26 cellular contexts compared by ENCODE assay signal in the genomic region with DNA sequence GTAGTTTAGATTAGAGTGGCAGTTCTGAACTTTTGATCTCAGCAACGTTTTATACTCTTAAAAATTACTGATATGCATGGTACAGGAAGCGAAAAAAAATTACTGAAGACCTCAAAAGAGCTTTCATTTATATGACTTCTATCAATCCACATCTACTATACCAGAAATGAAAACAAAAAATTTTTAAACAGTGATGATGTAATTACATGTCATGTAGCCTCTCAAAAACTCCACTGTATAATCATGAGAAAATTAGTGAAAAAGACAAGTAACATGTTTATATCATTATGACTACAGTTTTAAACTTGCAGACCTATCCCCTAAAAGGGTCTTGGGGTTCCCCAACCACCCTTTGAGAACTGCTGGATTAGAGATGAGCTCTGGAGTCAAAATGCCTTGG. TPM values are rescaled to one million over a fixed set of nuclear protein-coding genes. Genes with fewer than 3 reads are reported as not detected.
"Had no signal": no experiment of that assay in that cellular context is flagged by ENCODE, and none has a peak within 500 bp of the region (broad histone marks: within the 10 kb centered on the region; RNA-seq: fewer than 3 reads in every experiment).

No MANE protein-coding gene starts in this region.

- H3K9me3 ChIP-seq: esophagus muscularis mucosa, gastrocnemius medialis, left lung, SK-N-SH, thoracic aorta, vagina had no signal

- ATAC-seq: gastrocnemius medialis; left lung; sciatic nerve; stimulated activated naive B cell treated with anti-CD40 and anti-IgM and Interleukin-4, amounts not matched to agents 10 μg/mL and 1 μg/mL and 100 μg/mL, for 72 hours had no signal

- H3K27ac ChIP-seq: esophagus muscularis mucosa, gastrocnemius medialis, left lung, neural progenitor cell, thoracic aorta, vagina had no signal

- H3K4me3 Mint-ChIP-seq: central memory CD8-positive, alpha-beta T cell; naive B cell; neural progenitor cell; stimulated activated naive B cell treated with anti-CD40 and anti-IgM and Interleukin-4, amounts not matched to agents 10 μg/mL and 1 μg/mL and 100 μg/mL, for 72 hours; type B pancreatic cell had no signal

- H3K4me1 ChIP-seq: esophagus muscularis mucosa, left lung, neural progenitor cell, vagina had no signal

- H3K27ac Mint-ChIP-seq: activated T-helper 2 cell treated with anti-CD3 and anti-CD28 coated beads, Interferon-gamma antibody, Interleukin-2, Interleukin-4, amounts not matched to agents 10 μg/mL and 5 μg/mL and 100 μg/mL, durations not matched to agents 14 hours and 24 hours and 36 hours; naive B cell; neural progenitor cell; stimulated activated naive B cell treated with anti-CD40 and anti-IgM and Interleukin-4, amounts not matched to agents 10 μg/mL and 1 μg/mL and 100 μg/mL, for 72 hours; type B pancreatic cell had no signal

- H3K9me3 Mint-ChIP-seq: activated T-helper 2 cell treated with anti-CD3 and anti-CD28 coated beads, Interferon-gamma antibody, Interleukin-2, Interleukin-4, amounts not matched to agents 10 μg/mL and 5 μg/mL and 100 μg/mL, durations not matched to agents 14 hours and 24 hours and 36 hours; central memory CD8-positive, alpha-beta T cell; naive B cell; neural progenitor cell; stimulated activated naive B cell treated with anti-CD40 and anti-IgM and Interleukin-4, amounts not matched to agents 10 μg/mL and 1 μg/mL and 100 μg/mL, for 72 hours; type B pancreatic cell had no signal

- H3K4me3 ChIP-seq: esophagus muscularis mucosa, gastrocnemius medialis, left lung, lung, neural progenitor cell, thoracic aorta, vagina had no signal

- H3K27me3 ChIP-seq: esophagus muscularis mucosa, gastrocnemius medialis, left lung, neural progenitor cell, vagina had no signal

- H3K4me1 Mint-ChIP-seq: central memory CD8-positive, alpha-beta T cell; naive B cell; neural progenitor cell; stimulated activated naive B cell treated with anti-CD40 and anti-IgM and Interleukin-4, amounts not matched to agents 10 μg/mL and 1 μg/mL and 100 μg/mL, for 72 hours had no signal

- H3K27me3 Mint-ChIP-seq: central memory CD8-positive, alpha-beta T cell; naive B cell; stimulated activated naive B cell treated with anti-CD40 and anti-IgM and Interleukin-4, amounts not matched to agents 10 μg/mL and 1 μg/mL and 100 μg/mL, for 72 hours; type B pancreatic cell had no signal

- H3K36me3 ChIP-seq: neural progenitor cell had no signal

- DNase-seq: activated CD4-positive, alpha-beta T cell treated with anti-CD3 and anti-CD28 coated beads for 48 hours; activated CD8-positive, alpha-beta memory T cell treated with anti-CD3 and anti-CD28 coated beads, Interleukin-2, amount 50 U/mL, for 48 hours; activated naive CD4-positive, alpha-beta T cell; effector memory CD4-positive, alpha-beta T cell; gastrocnemius medialis; hippocampal formation; kidney glomerular epithelial cell; left lung; naive B cell; posterior cingulate gyrus; SK-N-SH; small intestine; stimulated activated CD4-positive, alpha-beta T cell treated with anti-CD3 and anti-CD28 coated beads, Interleukin-15, amount 100 ng/mL, for 24 hours; stimulated activated naive B cell treated with anti-CD40 and anti-IgM and Interleukin-4, amounts not matched to agents 10 μg/mL and 1 μg/mL and 100 μg/mL, for 72 hours had no signal

RNA-seq across cellular contexts. Expression of a gene that starts 40.3 kb away (rescaled TPM):
- total RNA-seq: astrocyte, dermis microvascular lymphatic vessel endothelial cell, endothelial cell of umbilical vein, thoracic aorta, vagina had no signal
- polyA plus RNA-seq: endothelial cell of umbilical vein, SK-N-SH had no signal
